Comparison of ENCODE assay signal across 13 cellular contexts in genomic region chr1:41733021-41733420, GRCh38.
"Had no signal": no experiment of that assay in that cellular context is flagged by ENCODE, and none has a peak within 500 bp of the region (broad histone marks: within the 10 kb centered on the region; RNA-seq: fewer than 3 reads in every experiment).

No MANE protein-coding gene starts in this region.

- H3K27me3 Mint-ChIP-seq: activated T-helper 17 cell treated with anti-CD3 and anti-CD28 coated beads, Interleukin-2, amount 50 U/mL, for 72 hours; naive thymus-derived CD4-positive, alpha-beta T cell had no signal

- H3K27me3 ChIP-seq: ascending aorta, gastroesophageal sphincter, ovary, tibial nerve, vagina had no signal

- ATAC-seq: activated T-helper 17 cell treated with anti-CD3 and anti-CD28 coated beads, Interleukin-2, amount 50 U/mL, for 72 hours; gastroesophageal sphincter; left colon; mucosa of descending colon; naive thymus-derived CD4-positive, alpha-beta T cell had no signal

- H3K4me1 ChIP-seq: ascending aorta, vagina had no signal

- H3K27ac ChIP-seq: ascending aorta, gastroesophageal sphincter, ovary, tibial nerve, vagina had no signal

- H3K36me3 ChIP-seq: ascending aorta, gastroesophageal sphincter, ovary, tibial nerve, vagina had no signal

- H3K4me3 Mint-ChIP-seq: activated naive CD4-positive, alpha-beta T cell treated with anti-CD3 and anti-CD28 coated beads, Interleukin-2, amount 10 ng/mL, durations not matched to agents 7 days and 5 days; activated T-helper 17 cell treated with anti-CD3 and anti-CD28 coated beads, Interleukin-2, amount 50 U/mL, for 72 hours; naive thymus-derived CD4-positive, alpha-beta T cell had no signal

- DNase-seq: activated naive CD4-positive, alpha-beta T cell treated with anti-CD3 and anti-CD28 coated beads, Interleukin-2, amount 10 ng/mL, durations not matched to agents 7 days and 5 days; activated T-cell treated with anti-CD3 and anti-CD28 coated beads for 4 hours; left colon; mucosa of descending colon; naive thymus-derived CD4-positive, alpha-beta T cell; ovary; stimulated activated naive CD4-positive, alpha-beta T cell treated with Interleukin-2 at 50 U/mL for 16 hours; T-helper 9 cell had no signal

- H3K4me3 ChIP-seq: ascending aorta, gastroesophageal sphincter, mucosa of descending colon, ovary, tibial nerve, vagina had no signal

- H3K27ac Mint-ChIP-seq: activated naive CD4-positive, alpha-beta T cell treated with anti-CD3 and anti-CD28 coated beads, Interleukin-2, amount 10 ng/mL, durations not matched to agents 7 days and 5 days; activated T-helper 17 cell treated with anti-CD3 and anti-CD28 coated beads, Interleukin-2, amount 50 U/mL, for 72 hours had no signal
